In the genomic region with DNA sequence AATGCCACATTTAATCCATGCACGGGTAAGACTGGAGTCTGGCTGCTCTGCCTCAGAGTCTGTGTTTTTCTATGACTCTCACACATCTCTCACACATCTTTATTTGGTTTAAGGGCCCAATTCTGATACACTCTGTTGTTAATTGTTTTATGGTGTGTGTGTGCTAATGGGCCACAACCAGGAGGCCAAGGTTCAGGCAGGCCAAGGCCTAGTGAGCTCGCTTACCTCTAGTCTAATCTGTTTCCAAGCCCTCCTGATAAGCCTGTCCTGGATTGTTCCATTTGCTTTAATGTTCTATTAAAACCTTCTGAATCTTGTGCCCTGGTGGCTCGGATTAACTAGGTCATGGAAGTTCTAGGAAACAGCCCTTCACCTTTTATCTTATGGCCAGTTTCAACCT, we compare ENCODE assay signal across 35 cellular contexts.
"Had no signal": no experiment of that assay in that cellular context is flagged by ENCODE, and none has a peak within 500 bp of the region (broad histone marks: within the 10 kb centered on the region; RNA-seq: fewer than 3 reads in every experiment).

No MANE protein-coding gene starts in this region.

- ATAC-seq: activated CD8-positive, alpha-beta T cell treated with anti-CD3 and anti-CD28 coated beads for 36 hours; activated naive CD8-positive, alpha-beta T cell treated with anti-CD3 and anti-CD28 coated beads, Interleukin-2, amount 50 U/mL, for 24 hours had no signal

- H3K36me3 ChIP-seq: ascending aorta, cardiac muscle cell had no signal

- H3K27me3 Mint-ChIP-seq: activated B cell treated with CpG ODN at 0.5 μM for 24 hours; activated CD4-positive, alpha-beta memory T cell treated with anti-CD3 and anti-CD28 coated beads for 36 hours; activated CD4-positive, alpha-beta T cell treated with anti-CD3 and anti-CD28 coated beads, Interleukin-2, amount 10 ng/mL, durations not matched to agents 24 days and 14 days; activated CD8-positive, alpha-beta T cell treated with anti-CD3 and anti-CD28 coated beads for 36 hours; activated naive CD4-positive, alpha-beta T cell treated with anti-CD3 and anti-CD28 coated beads, Interleukin-2, amount 10 ng/mL, durations not matched to agents 7 days and 5 days; activated naive CD4-positive, alpha-beta T cell treated with anti-CD3 and anti-CD28 coated beads, Interleukin-2, amount 50 U/mL, for 24 hours; activated naive CD8-positive, alpha-beta T cell treated with anti-CD3 and anti-CD28 coated beads, Interleukin-2, amount 10 ng/mL, durations not matched to agents 7 days and 5 days; activated naive CD8-positive, alpha-beta T cell treated with anti-CD3 and anti-CD28 coated beads, Interleukin-2, amount 50 U/mL, for 24 hours; activated T-cell treated with anti-CD3 and anti-CD28 coated beads, Interleukin-2, amount 50 U/mL, for 24 hours; central memory CD8-positive, alpha-beta T cell had no signal

- DNase-seq: activated B cell treated with CpG ODN at 0.5 μM for 24 hours; activated CD4-positive, alpha-beta memory T cell treated with anti-CD3 and anti-CD28 coated beads for 36 hours; activated CD4-positive, alpha-beta T cell treated with anti-CD3 and anti-CD28 coated beads for 4 hours; activated CD4-positive, alpha-beta T cell treated with anti-CD3 and anti-CD28 coated beads, Interleukin-2, amount 10 ng/mL, durations not matched to agents 24 days and 14 days; activated CD4-positive, alpha-beta T cell treated with anti-CD3 and anti-CD28 coated beads, Interleukin-2, amount 50 U/mL, for 1 hour; activated CD4-positive, alpha-beta T cell treated with anti-CD3 and anti-CD28 coated beads, Interleukin-2, amount 50 U/mL, for 4 hours; activated CD4-positive, CD25-positive, alpha-beta regulatory T cell treated with anti-CD3 and anti-CD28 coated beads, Interleukin-2, amount 50 U/mL, for 72 hours; activated CD8-positive, alpha-beta memory T cell treated with anti-CD3 and anti-CD28 coated beads, Interleukin-2, amount 50 U/mL, for 4 hours; activated CD8-positive, alpha-beta T cell treated with anti-CD3 and anti-CD28 coated beads for 36 hours; activated effector memory CD4-positive, alpha-beta T cell treated with Interleukin-2 at 50 U/mL for 16 hours; activated gamma-delta T cell; activated naive CD4-positive, alpha-beta T cell treated with anti-CD3 and anti-CD28 coated beads, Interleukin-2, amount 10 ng/mL, durations not matched to agents 7 days and 5 days; activated naive CD4-positive, alpha-beta T cell treated with Interleukin-2 at 50 U/mL for 16 hours; activated naive CD8-positive, alpha-beta T cell treated with anti-CD3 and anti-CD28 coated beads, Interleukin-2, amount 10 ng/mL, durations not matched to agents 7 days and 5 days; activated naive CD8-positive, alpha-beta T cell treated with anti-CD3 and anti-CD28 coated beads, Interleukin-2, amount 50 U/mL, for 24 hours; activated T-cell treated with anti-CD3 and anti-CD28 coated beads, Interleukin-2, amount 50 U/mL, for 24 hours; activated T-cell treated with anti-CD3 and anti-CD28 coated beads, Interleukin-2, amount 50 U/mL, for 48 hours; amygdala; anterior cingulate cortex; caudate nucleus; cerebellar nuclear complex; T-helper 1 cell; T-helper 2 cell; T-helper 9 cell had no signal

- H3K4me3 Mint-ChIP-seq: activated B cell treated with CpG ODN at 0.5 μM for 24 hours; activated CD4-positive, alpha-beta memory T cell treated with anti-CD3 and anti-CD28 coated beads for 36 hours; activated CD4-positive, alpha-beta T cell treated with anti-CD3 and anti-CD28 coated beads, Interleukin-2, amount 10 ng/mL, durations not matched to agents 24 days and 14 days; activated CD8-positive, alpha-beta T cell treated with anti-CD3 and anti-CD28 coated beads for 36 hours; activated naive CD4-positive, alpha-beta T cell treated with anti-CD3 and anti-CD28 coated beads, Interleukin-2, amount 10 ng/mL, durations not matched to agents 7 days and 5 days; activated naive CD4-positive, alpha-beta T cell treated with anti-CD3 and anti-CD28 coated beads, Interleukin-2, amount 50 U/mL, for 24 hours; activated naive CD8-positive, alpha-beta T cell; activated naive CD8-positive, alpha-beta T cell treated with anti-CD3 and anti-CD28 coated beads, Interleukin-2, amount 10 ng/mL, durations not matched to agents 7 days and 5 days; activated naive CD8-positive, alpha-beta T cell treated with anti-CD3 and anti-CD28 coated beads, Interleukin-2, amount 50 U/mL, for 24 hours; activated T-cell treated with anti-CD3 and anti-CD28 coated beads, Interleukin-2, amount 50 U/mL, for 24 hours; brain; central memory CD8-positive, alpha-beta T cell; T-helper 1 cell treated with Interleukin-12 subunit alpha and Interleukin-12 subunit beta and Interleukin-4 antibody, amounts not matched to agents 30 μg/mL and 1 μg/mL, for 36 hours; T-helper 2 cell treated with Interferon-gamma antibody and Interleukin-4, amounts not matched to agents 5 μg/mL and 100 μg/mL, for 36 hours had no signal

- H3K27ac ChIP-seq: ascending aorta, cardiac muscle cell, VCaP had no signal

- H3K9me3 ChIP-seq: ascending aorta had no signal

- H3K4me1 Mint-ChIP-seq: activated B cell treated with CpG ODN at 0.5 μM for 24 hours; activated CD4-positive, alpha-beta T cell treated with anti-CD3 and anti-CD28 coated beads, Interleukin-2, amount 10 ng/mL, durations not matched to agents 24 days and 14 days; activated naive CD4-positive, alpha-beta T cell treated with anti-CD3 and anti-CD28 coated beads, Interleukin-2, amount 10 ng/mL, durations not matched to agents 7 days and 5 days; activated naive CD4-positive, alpha-beta T cell treated with anti-CD3 and anti-CD28 coated beads, Interleukin-2, amount 50 U/mL, for 24 hours; activated naive CD8-positive, alpha-beta T cell treated with anti-CD3 and anti-CD28 coated beads, Interleukin-2, amount 10 ng/mL, durations not matched to agents 7 days and 5 days; activated naive CD8-positive, alpha-beta T cell treated with anti-CD3 and anti-CD28 coated beads, Interleukin-2, amount 50 U/mL, for 24 hours; central memory CD8-positive, alpha-beta T cell had no signal

- H3K36me3 Mint-ChIP-seq: activated CD4-positive, alpha-beta memory T cell treated with anti-CD3 and anti-CD28 coated beads for 36 hours; activated naive CD4-positive, alpha-beta T cell treated with anti-CD3 and anti-CD28 coated beads, Interleukin-2, amount 10 ng/mL, durations not matched to agents 7 days and 5 days; activated naive CD4-positive, alpha-beta T cell treated with anti-CD3 and anti-CD28 coated beads, Interleukin-2, amount 50 U/mL, for 24 hours; activated naive CD8-positive, alpha-beta T cell; activated naive CD8-positive, alpha-beta T cell treated with anti-CD3 and anti-CD28 coated beads, Interleukin-2, amount 10 ng/mL, durations not matched to agents 7 days and 5 days; brain had no signal

- FAIRE-seq: bronchial epithelial cell had no signal

- H3K27ac Mint-ChIP-seq: activated B cell treated with CpG ODN at 0.5 μM for 24 hours; activated CD4-positive, alpha-beta memory T cell treated with anti-CD3 and anti-CD28 coated beads for 36 hours; activated CD4-positive, alpha-beta T cell treated with anti-CD3 and anti-CD28 coated beads, Interleukin-2, amount 10 ng/mL, durations not matched to agents 24 days and 14 days; activated CD8-positive, alpha-beta T cell treated with anti-CD3 and anti-CD28 coated beads for 36 hours; activated naive CD4-positive, alpha-beta T cell treated with anti-CD3 and anti-CD28 coated beads, Interleukin-2, amount 10 ng/mL, durations not matched to agents 7 days and 5 days; activated naive CD4-positive, alpha-beta T cell treated with anti-CD3 and anti-CD28 coated beads, Interleukin-2, amount 50 U/mL, for 24 hours; activated naive CD8-positive, alpha-beta T cell; activated naive CD8-positive, alpha-beta T cell treated with anti-CD3 and anti-CD28 coated beads, Interleukin-2, amount 10 ng/mL, durations not matched to agents 7 days and 5 days; activated naive CD8-positive, alpha-beta T cell treated with anti-CD3 and anti-CD28 coated beads, Interleukin-2, amount 50 U/mL, for 24 hours; activated T-cell treated with anti-CD3 and anti-CD28 coated beads, Interleukin-2, amount 50 U/mL, for 24 hours; activated T-helper 2 cell treated with anti-CD3 and anti-CD28 coated beads, Interferon-gamma antibody, Interleukin-2, Interleukin-4, amounts not matched to agents 10 μg/mL and 5 μg/mL and 100 μg/mL, durations not matched to agents 14 hours and 24 hours and 36 hours; brain; T-helper 1 cell treated with Interleukin-12 subunit alpha and Interleukin-12 subunit beta and Interleukin-4 antibody, amounts not matched to agents 30 μg/mL and 1 μg/mL, for 36 hours; T-helper 2 cell treated with Interferon-gamma antibody and Interleukin-4, amounts not matched to agents 5 μg/mL and 100 μg/mL, for 36 hours had no signal

- H3K4me3 ChIP-seq: ascending aorta, cardiac muscle cell had no signal

- H3K27me3 ChIP-seq: ascending aorta, cardiac muscle cell had no signal

- H3K9me3 Mint-ChIP-seq: activated CD4-positive, alpha-beta memory T cell treated with anti-CD3 and anti-CD28 coated beads for 36 hours; activated CD4-positive, alpha-beta T cell treated with anti-CD3 and anti-CD28 coated beads, Interleukin-2, amount 10 ng/mL, durations not matched to agents 24 days and 14 days; activated CD8-positive, alpha-beta T cell treated with anti-CD3 and anti-CD28 coated beads for 36 hours; activated naive CD4-positive, alpha-beta T cell treated with anti-CD3 and anti-CD28 coated beads, Interleukin-2, amount 10 ng/mL, durations not matched to agents 7 days and 5 days; activated T-cell treated with anti-CD3 and anti-CD28 coated beads, Interleukin-2, amount 50 U/mL, for 24 hours; T-helper 1 cell treated with Interleukin-12 subunit alpha and Interleukin-12 subunit beta and Interleukin-4 antibody, amounts not matched to agents 30 μg/mL and 1 μg/mL, for 36 hours; T-helper 2 cell treated with Interferon-gamma antibody and Interleukin-4, amounts not matched to agents 5 μg/mL and 100 μg/mL, for 36 hours had no signal
